ENCODE assay signal across 33 cellular contexts in genomic region chr17:11204991-11205390, GRCh38. TPM values are rescaled to one million over a fixed set of nuclear protein-coding genes. Genes with fewer than 3 reads are reported as not detected.
DNase-seq lines count a peak whose midpoint lies in the region; ATAC-seq and TF ChIP-seq lines count a peak whose summit lies in the region.
"Had no signal": no experiment of that assay in that cellular context is flagged by ENCODE, and none has a peak within 500 bp of the region (broad histone marks: within the 10 kb centered on the region; RNA-seq: fewer than 3 reads in every experiment).

No MANE protein-coding gene starts in this region.

- H3K27ac Mint-ChIP-seq in nephron progenitor cell: peak overlapping the region; percentile 80
- H3K27ac Mint-ChIP-seq: B cell; CD14-positive monocyte; CD4-positive, alpha-beta memory T cell; CD4-positive, alpha-beta T cell; CD4-positive, CD25-positive, alpha-beta regulatory T cell; CD8-positive, alpha-beta memory T cell; CD8-positive, alpha-beta T cell had no signal

- ATAC-seq in GM18502 (IDR thresholded peaks at IDR 0.05; ENCODE audit: poor library complexity, unreplicated experiment): no peak
- ATAC-seq: A549; CD8-positive, alpha-beta T cell had no signal

- no peaks in the 10 kb centered on the region for H3K9me3 ChIP-seq in thyroid gland
- H3K9me3 ChIP-seq: BE2C, Caco-2 had no signal

- H3K4me1 ChIP-seq in thyroid gland: peaks cover 16 to 25% of the 10 kb centered on the region in 2 donors
- H3K4me1 ChIP-seq: A549; BE2C; BLaER1; BLaER1 treated with 17β-estradiol and CSF1 and Interleukin-3, amounts not matched to agents 10 nM and 100 nM; Caco-2 had no signal

- H3K4me3 Mint-ChIP-seq in nephron progenitor cell: no peak overlapping the region
- H3K4me3 Mint-ChIP-seq: B cell; CD14-positive monocyte; CD4-positive, alpha-beta memory T cell; CD4-positive, alpha-beta T cell; CD4-positive, CD25-positive, alpha-beta regulatory T cell; CD8-positive, alpha-beta memory T cell; CD8-positive, alpha-beta T cell had no signal

- H3K36me3 ChIP-seq in thyroid gland: no peaks in the 10 kb centered on the region
- H3K36me3 ChIP-seq: BE2C; BLaER1; BLaER1 treated with 17β-estradiol and CSF1 and Interleukin-3, amounts not matched to agents 10 nM and 100 nM had no signal

- peaks cover 11% of the 10 kb centered on the region for H3K36me3 Mint-ChIP-seq in nephron progenitor cell (ENCODE audit: low read depth)
- H3K36me3 Mint-ChIP-seq: CD14-positive monocyte; CD4-positive, alpha-beta memory T cell; CD4-positive, CD25-positive, alpha-beta regulatory T cell; CD8-positive, alpha-beta memory T cell; CD8-positive, alpha-beta T cell had no signal

- H3K27me3 ChIP-seq in thyroid gland: no peaks in the 10 kb centered on the region
- H3K27me3 ChIP-seq: BE2C; BLaER1; BLaER1 treated with 17β-estradiol and CSF1 and Interleukin-3, amounts not matched to agents 10 nM and 100 nM had no signal

- H3K4me3 ChIP-seq in thyroid gland (replicated peaks in 1 of 3): no peak overlapping the region
- H3K4me3 ChIP-seq: A549; BLaER1; BLaER1 treated with 17β-estradiol and CSF1 and Interleukin-3, amounts not matched to agents 10 nM and 100 nM had no signal

- DNase-seq in nephron progenitor cell: no peak
- peak; percentile 55 to 58 for DNase-seq in thyroid gland
- no peak for DNase-seq in H4 (ENCODE audit: low spot score)
- DNase-seq: 8988T; ACHN; AML-193; BE2C; C1 segment of cervical spinal cord; Caco-2; Calu3; CD4-positive, alpha-beta memory T cell; CD4-positive, alpha-beta T cell; CD4-positive, CD25-positive, alpha-beta regulatory T cell; CD8-positive, alpha-beta memory T cell; CD8-positive, alpha-beta T cell; COR-L47; DMS 273 treated with DMSO at 0.1 percent for 48 hours; DMS153; DMS53; DMS79; DMS79 treated with DMSO at 0.1 percent for 48 hours; DND-41; EL had no signal

- 28 to 41% methylated on average over 3 of the region's 3 CpGs for WGBS in thyroid gland, 2 donors

- H3K4me1 Mint-ChIP-seq in nephron progenitor cell: peaks cover 24% of the 10 kb centered on the region
- H3K4me1 Mint-ChIP-seq: B cell; CD14-positive monocyte; CD4-positive, alpha-beta memory T cell; CD4-positive, CD25-positive, alpha-beta regulatory T cell; CD8-positive, alpha-beta memory T cell had no signal

- peak overlapping the region; percentile 7 to 39 (median 25) for H3K27ac ChIP-seq in thyroid gland
- H3K27ac ChIP-seq: 22Rv1; A549; BLaER1; BLaER1 treated with 17β-estradiol and CSF1 and Interleukin-3, amounts not matched to agents 10 nM and 100 nM; C4-2B had no signal

- no peak for TF ChIP-seq CTCF in nephron progenitor cell (IDR thresholded peaks at IDR 0.05)
- TF ChIP-seq CTCF in thyroid gland (IDR thresholded peaks at IDR 0.05): no peak

- H3K9me3 Mint-ChIP-seq in nephron progenitor cell: peaks cover 33% of the 10 kb centered on the region

- intact Hi-C loops in thyroid gland (cut with DNase I): no loop called here

- H3K27me3 Mint-ChIP-seq in nephron progenitor cell (ENCODE audit: low read depth, poor library complexity): peaks cover 8% of the 10 kb centered on the region
- H3K27me3 Mint-ChIP-seq: B cell; CD4-positive, alpha-beta memory T cell; CD4-positive, alpha-beta T cell; CD4-positive, CD25-positive, alpha-beta regulatory T cell; CD8-positive, alpha-beta memory T cell had no signal

- TF ChIP-seq POLR2A in thyroid gland (IDR thresholded peaks at IDR 0.05): no peak

RNA-seq across cellular contexts. Expression of gene SHISA6, which starts 36.0 kb away (rescaled TPM):
- total RNA-seq in thyroid gland: under 1 TPM; under 0.01 to 0.88 (median 0.26) TPM
- not detected in 2 replicates for total RNA-seq in H4 (2014; rRNA removed; shearing (Covaris generic))
- total RNA-seq: A172; B cell; Calu3; CD4-positive, alpha-beta memory T cell; CD4-positive, alpha-beta T cell; CD4-positive, CD25-positive, alpha-beta regulatory T cell; CD8-positive, alpha-beta memory T cell; CD8-positive, alpha-beta T cell; Daoy had no signal

Comparison
In these comparisons a context has a peak if more than half of its experiments do, and no peak if none do; other contexts are left out.
1. DNase-seq: peak in thyroid gland (2 of 2); none in nephron progenitor cell (single experiment) and H4 (single experiment).